15 cellular contexts compared by ENCODE assay signal in the genomic region with DNA sequence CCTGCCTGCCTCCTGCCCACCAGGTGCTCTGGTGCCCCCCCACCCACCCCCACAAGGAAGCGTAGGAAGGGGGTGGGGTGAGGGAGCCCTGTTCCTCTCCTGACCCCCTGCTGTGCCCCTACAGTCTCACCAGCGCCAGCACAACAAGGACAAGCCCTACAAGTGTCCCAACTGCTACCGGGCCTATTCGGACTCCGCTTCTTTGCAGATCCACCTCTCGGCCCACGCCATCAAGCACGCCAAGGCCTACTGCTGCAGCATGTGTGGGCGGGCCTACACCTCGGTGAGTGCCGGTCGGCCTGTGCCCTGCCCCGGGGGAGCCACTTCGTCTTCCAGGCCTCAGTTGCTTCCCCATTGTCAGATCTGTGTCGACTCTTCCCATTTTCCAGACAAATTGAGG. TPM values are rescaled to one million over a fixed set of nuclear protein-coding genes. Genes with fewer than 3 reads are reported as not detected.
DNase-seq lines count a peak whose midpoint lies in the region; ATAC-seq, FAIRE-seq and TF ChIP-seq lines count a peak whose summit lies in the region.
"Had no signal": no experiment of that assay in that cellular context is flagged by ENCODE, and none has a peak within 500 bp of the region (broad histone marks: within the 10 kb centered on the region; RNA-seq: fewer than 3 reads in every experiment).

No MANE protein-coding gene starts in this region.

- H3K27me3 ChIP-seq in right lobe of liver = no peaks in the 10 kb centered on the region
- H3K27me3 ChIP-seq in HepG2 (ENCODE audit: control insufficient read depth in 1 of 2, insufficient read depth in 2 of 2, low read length in 2 of 2) = no peaks in the 10 kb centered on the region
- H3K27me3 ChIP-seq in H1 (replicated peaks in 1 of 4; ENCODE audit: control insufficient read depth in 3 of 4, extremely low read depth in 1 of 4, insufficient read depth in 3 of 4, low read length in 3 of 4) = no peaks in the 10 kb centered on the region
- no peaks in the 10 kb centered on the region for H3K27me3 ChIP-seq in aorta (ENCODE audit: control insufficient read depth in 1 of 2, insufficient read depth in 2 of 2, low read length in 1 of 2)
- no peaks in the 10 kb centered on the region for H3K27me3 ChIP-seq in osteoblast (ENCODE audit: insufficient read depth, low read length)
- H3K27me3 ChIP-seq: heart right ventricle had no signal

- no peak overlapping the region for H2BK20ac ChIP-seq in H1 (ENCODE audit: low read length)

- peaks cover 0 to 34% (median 8%) of the 10 kb centered on the region in 4 donors for H3K4me1 ChIP-seq in right lobe of liver
- H3K4me1 ChIP-seq in HepG2 (ENCODE audit: insufficient read depth, low read length) = no peaks in the 10 kb centered on the region
- peaks cover 0 to 3% (median 0%) of the 10 kb centered on the region in 4 experiments; a peak in 2 of 7 replicates for H3K4me1 ChIP-seq in H1 (replicated peaks in 1 of 4; ENCODE audit: control insufficient read depth in 3 of 4, insufficient read depth in 4 of 4, low read length in 3 of 4)
- H3K4me1 ChIP-seq in aorta (ENCODE audit: control insufficient read depth in 1 of 2, insufficient read depth in 2 of 2, low read length in 2 of 2) = no peaks in the 10 kb centered on the region
- H3K4me1 ChIP-seq in osteoblast (ENCODE audit: insufficient read depth, low read length) = no peaks in the 10 kb centered on the region

- TF ChIP-seq POLR2A in right lobe of liver (IDR thresholded peaks at IDR 0.05) (no peak), HepG2 (IDR thresholded peaks at IDR 0.05; ENCODE audit: insufficient read depth in 1 of 2, low read depth in 2 of 2, low read length in 2 of 2) (no peak), H1 (IDR thresholded peaks at IDR 0.05; ENCODE audit: control extremely low read depth in 1 of 2, low read depth in 2 of 2, low read length in 2 of 2) (no peak)

- WGBS in right lobe of liver (ENCODE audit: insufficient coverage, low coverage, low lambda C conversion rate, missing lambda C conversion rate) = 69% methylated on average over 12 of the region's 15 CpGs
- WGBS in HepG2 (ENCODE audit: low lambda C conversion rate) = 90% methylated on average over 14 of the region's 15 CpGs
- 93% methylated on average over 13 of the region's 15 CpGs; no CpG with 5 or more reads in 1 of the 2 experiments for WGBS in H1 (ENCODE audit: extremely low coverage in 1 of 2, insufficient coverage in 1 of 2, insufficient read length in 1 of 2, insufficient replicate concordance in 2 of 2, low coverage in 1 of 2, low lambda C conversion rate in 2 of 2, missing lambda C conversion rate in 1 of 2), 2 experiments
- 63 to 64% methylated on average over 14 to 15 of the region's 15 CpGs for WGBS in aorta, 2 donors

- no peak overlapping the region for H3K4ac ChIP-seq in H1 (replicated peaks; ENCODE audit: insufficient read length, low read depth, low read length)

- TF ChIP-seq CTCF in right lobe of liver (IDR thresholded peaks at IDR 0.05) (no peak), HepG2 (CRISPR knock-in tag; IDR thresholded peaks at IDR 0.05) (no peak), H1 (IDR thresholded peaks at IDR 0.05; ENCODE audit: control extremely low read depth in 1 of 3, insufficient read depth in 1 of 3, low read depth in 1 of 3, low read length in 3 of 3) (no peak), omental fat pad (IDR thresholded peaks at IDR 0.05) (no peak), osteoblast (IDR thresholded peaks at IDR 0.05; ENCODE audit: extremely low read depth, low read depth, low read length) (no peak)

- H4K5ac ChIP-seq in H1 (ENCODE audit: insufficient read length, low read depth, low read length) = no peak overlapping the region

- TF ChIP-seq EP300 in HepG2 (IDR thresholded peaks at IDR 0.05; ENCODE audit: low read depth in 2 of 2, low read length in 2 of 2) (no peak), HepG2 (CRISPR knock-in tag; IDR thresholded peaks at IDR 0.05; ENCODE audit: borderline replicate concordance) (no peak), H1 (IDR thresholded peaks at IDR 0.05; ENCODE audit: borderline replicate concordance in 1 of 2, low read depth in 2 of 2, low read length in 2 of 2) (no peak)

- H3K14ac ChIP-seq in H1 (ENCODE audit: insufficient read length) = no peak overlapping the region

- H3K56ac ChIP-seq in H1 (replicated peaks; ENCODE audit: insufficient read length, low read depth, low read length) = no peak overlapping the region

- CTCF ChIA-PET in HepG2 (lab: Yijun Ruan, JAX; ENCODE audit: low intra/inter-chr PET ratio, low total read pairs) = interaction anchor here (1.7 to 2.1 kb wide), 2 partner anchors 72 to 175 kb away, joined by 8 to 34 read pairs; no protein-coding TSS in a partner anchor
- CTCF ChIA-PET in H1 (lab: Charles Lee; ENCODE audit: partially characterized antibody) = interaction anchor here (0.6 to 7.8 kb wide), 52 partner anchors 8 to 400 kb away, joined by 3 to 180 read pairs (median 6); a partner anchor contains a TSS

- intact Hi-C loops in right lobe of liver (cut with DNase I) = loop anchor here (5.0 to 10.0 kb wide), 3 partner anchors 72 to 170 kb away; no protein-coding TSS in a partner anchor
- intact Hi-C loops in HepG2 (cut with micrococcal nuclease; ENCODE audit: unreplicated experiment) = loop anchor here (1.0 to 5.0 kb wide), 3 partner anchors 72 to 176 kb away; no protein-coding TSS in a partner anchor
- intact Hi-C loops in aorta (cut with DNase I) = loop anchor here (2.0 to 10.0 kb wide), 6 partner anchors 42 to 320 kb away; no protein-coding TSS in a partner anchor

- 0 out of 2 replicates have a peak, but pooled peaks cover 3% of the 10 kb centered on the region for H3K79me1 ChIP-seq in H1 (ENCODE audit: low read depth, low read length)

- H2BK120ac ChIP-seq in H1 (replicated peaks; ENCODE audit: low read depth, low read length) = no peak overlapping the region

- no peak overlapping the region for H3K4me2 ChIP-seq in HepG2 (ENCODE audit: low read depth, low read length)
- H3K4me2 ChIP-seq in H1 (ENCODE audit: insufficient read depth in 1 of 2, low read depth in 2 of 2, low read length in 2 of 2) = no peak overlapping the region
- H3K4me2 ChIP-seq in osteoblast (ENCODE audit: insufficient read depth, low read length) = no peak overlapping the region

- in situ Hi-C loops in HepG2 (cut with HindIII; ENCODE audit: extremely low pct_ligation_motif_present, low pct_unique_long_range_greater_than_20kb) = loop anchor here (5.0 kb wide), 2 partner anchors 72 to 78 kb away; no protein-coding TSS in a partner anchor

- no peak overlapping the region for H2AK5ac ChIP-seq in H1 (ENCODE audit: low read depth, low read length)

- no peak overlapping the region for H2BK15ac ChIP-seq in H1 (ENCODE audit: low read length)

- no peak for TF ChIP-seq RAD21 in HepG2 (CRISPR knock-in tag; IDR thresholded peaks at IDR 0.05)
- TF ChIP-seq RAD21 in H1 (IDR thresholded peaks at IDR 0.05 in 1 of 2, conservative IDR thresholded peaks at IDR 0.05 in 1 of 2; ENCODE audit: low read depth in 2 of 2, low read length in 2 of 2) = no peak

- H3K9ac ChIP-seq in HepG2 (ENCODE audit: insufficient read depth, low read depth, low read length) (no peak overlapping the region), H1 (replicated peaks in 1 of 4; ENCODE audit: extremely low read depth in 1 of 4, low read depth in 3 of 4, low read length in 3 of 4) (no peak overlapping the region)

- H4K8ac ChIP-seq in H1 (ENCODE audit: extremely low read depth, insufficient read depth, low read length) = no peak overlapping the region

- H2BK12ac ChIP-seq in H1 (ENCODE audit: low read depth, low read length) = no peak overlapping the region

- H4K91ac ChIP-seq in H1 (replicated peaks; ENCODE audit: insufficient read length, low read length) = no peak overlapping the region

- no peak overlapping the region for H2BK5ac ChIP-seq in H1 (ENCODE audit: low read depth, low read length)

- H2AFZ ChIP-seq in HepG2 (ENCODE audit: low read length) = no peak overlapping the region
- H2AFZ ChIP-seq in H1 (ENCODE audit: low read length) = no peak overlapping the region
- no peak overlapping the region for H2AFZ ChIP-seq in osteoblast (ENCODE audit: low read length)

- no peaks in the 10 kb centered on the region for H4K20me1 ChIP-seq in HepG2 (ENCODE audit: insufficient read depth, low read length)
- peaks cover 2 to 8% of the 10 kb centered on the region in 2 experiments for H4K20me1 ChIP-seq in H1 (replicated peaks in 1 of 2; ENCODE audit: control insufficient read depth in 1 of 2, insufficient read depth in 2 of 2, low read length in 2 of 2)
- H4K20me1 ChIP-seq in osteoblast (ENCODE audit: insufficient read depth, low read length) = peaks cover 15% of the 10 kb centered on the region

- FAIRE-seq in HepG2 (lab: Jason Lieb, UNC) = no peak
- no peak for FAIRE-seq in H1 (lab: Jason Lieb, UNC)

- H3K9me3 ChIP-seq in right lobe of liver (no peaks in the 10 kb centered on the region), HepG2 (ENCODE audit: low read length) (no peaks in the 10 kb centered on the region), H1 (ENCODE audit: insufficient read depth in 2 of 2, low read depth in 1 of 2, low read length in 1 of 2) (no peaks in the 10 kb centered on the region), aorta (ENCODE audit: control insufficient read depth, low read length) (no peaks in the 10 kb centered on the region), osteoblast (ENCODE audit: low read depth, low read length) (no peaks in the 10 kb centered on the region)
- H3K9me3 ChIP-seq: heart right ventricle, thoracic aorta had no signal

- no peak for ATAC-seq in right lobe of liver
- no peak for ATAC-seq in HepG2
- peak; percentile 21 for ATAC-seq in omental fat pad (ENCODE audit: low FRiP score)
- ATAC-seq in aorta (ENCODE audit: low FRiP score) = no peak

- H3K18ac ChIP-seq in H1 (ENCODE audit: extremely low read depth, low read length) = peak overlapping the region; percentile 62; the same call in 1 of the 2 replicates

- DNase-seq in right lobe of liver (peak in 2 of 3 donors; percentile 47 to 55), HepG2 (ENCODE audit: low spot score) (no peak), H1 (ENCODE audit: low read depth in 1 of 2, low spot score in 2 of 2) (no peak), omental fat pad (ENCODE audit: low spot score) (no peak), aorta (peak; percentile 42 to 74), osteoblast (ENCODE audit: insufficient read length, low spot score, missing footprints) (no peak), NCI-H2107 (lab: John Stamatoyannopoulos, UW) (no peak), germinal center (ENCODE audit: low spot score) (no peak)
- DNase-seq: NCI-H2081 treated with DMSO at 0.1 percent for 48 hours had no signal

- H3K27ac ChIP-seq in right lobe of liver (peak overlapping the region in 1 of 3 donors; percentile 69), HepG2 (ENCODE audit: extremely low read length, insufficient read depth, low read length) (no peak overlapping the region), H1 (ENCODE audit: low read depth, low read length) (no peak overlapping the region), aorta (ENCODE audit: low read depth in 1 of 2, low read length in 2 of 2) (no peak overlapping the region), osteoblast (ENCODE audit: low read depth, low read length) (no peak overlapping the region)

- H3K79me2 ChIP-seq in HepG2 (ENCODE audit: insufficient read depth, low read length) (no peaks in the 10 kb centered on the region), H1 (ENCODE audit: control insufficient read depth in 1 of 2, insufficient read depth in 2 of 2, low read length in 2 of 2) (no peaks in the 10 kb centered on the region), osteoblast (ENCODE audit: insufficient read depth, low read length) (peaks cover 2% of the 10 kb centered on the region)

- H3K23ac ChIP-seq in H1 (ENCODE audit: insufficient read length) = no peak overlapping the region

- no peaks in the 10 kb centered on the region for H3K23me2 ChIP-seq in H1 (ENCODE audit: low read depth, low read length)

- H3K4me3 ChIP-seq in right lobe of liver (no peak overlapping the region), HepG2 (replicated peaks in 1 of 3; ENCODE audit: insufficient read depth in 1 of 3, low read depth in 2 of 3, low read length in 3 of 3) (no peak overlapping the region), H1 (ENCODE audit: extremely low read depth in 1 of 4, insufficient read depth in 2 of 4, low read depth in 3 of 4, low read length in 4 of 4) (no peak overlapping the region), aorta (ENCODE audit: low read length in 2 of 2) (no peak overlapping the region), osteoblast (ENCODE audit: insufficient read depth, low read length) (no peak overlapping the region)
- H3K4me3 ChIP-seq: GM12878, heart right ventricle, thoracic aorta had no signal

- POLR2A ChIA-PET in HepG2 (lab: Yijun Ruan, JAX) = interaction anchor here (0.9 to 1.7 kb wide), 8 partner anchors 16 to 70 kb away, joined by 3 to 10 read pairs (median 5); no protein-coding TSS in a partner anchor
- POLR2A ChIA-PET in H1 (lab: Charles Lee; ENCODE audit: partially characterized antibody) = interaction anchor here (0.6 to 0.8 kb wide), 2 partner anchors 75 to 164 kb away, joined by 3 read pairs; no protein-coding TSS in a partner anchor

- BruUV-seq in HepG2 (replicated peaks; lab: Mats Ljungman, UMichigan) = no TSS peak

- peaks cover 0 to 7% (median 0%) of the 10 kb centered on the region in 4 donors for H3K36me3 ChIP-seq in right lobe of liver
- peaks cover 13 to 52% of the 10 kb centered on the region in 2 experiments; a peak in 4 of 5 replicates for H3K36me3 ChIP-seq in HepG2 (replicated peaks in 1 of 2; ENCODE audit: control insufficient read depth in 1 of 2, insufficient read depth in 2 of 2, low read length in 2 of 2)
- peaks cover 0 to 12% (median 6%) of the 10 kb centered on the region in 4 experiments; a peak in 6 of 8 replicates for H3K36me3 ChIP-seq in H1 (ENCODE audit: control insufficient read depth in 2 of 4, insufficient read depth in 4 of 4, low read length in 3 of 4)
- peaks cover 0 to 2% of the 10 kb centered on the region in 2 donors for H3K36me3 ChIP-seq in aorta (ENCODE audit: control insufficient read depth in 1 of 2, insufficient read depth in 2 of 2, low read length in 1 of 2)
- H3K36me3 ChIP-seq in osteoblast (ENCODE audit: insufficient read depth, low read length) = peaks cover 33% of the 10 kb centered on the region

RNA-seq across cellular contexts. Expression of a gene that starts 25.9 kb away (rescaled TPM):
- total RNA-seq in right lobe of liver (not detected), HepG2 (2016; rRNA removed; fragmentation: Illumina TruSeq; extraction: Trizol) (not detected in 2 replicates), omental fat pad (not detected), aorta (under 1 TPM; 0.36 to 0.81 TPM), osteoblast (under 0.01 TPM in 1 of 2 replicates, not detected in the other)
- not detected in 2 replicates for total RNA-seq in HepG2 (2016; cell fraction: cytosol; rRNA removed; fragmentation: Illumina TruSeq; extraction: Trizol; ENCODE audit: low read depth)
- not detected in 2 replicates for total RNA-seq in HepG2 (2016; cell fraction: insoluble cytoplasmic fraction; rRNA removed; fragmentation: Illumina TruSeq; extraction: Trizol)
- total RNA-seq in HepG2 (2016; cell fraction: membrane; rRNA removed; fragmentation: Illumina TruSeq; extraction: Trizol) = not detected in 2 replicates
- not detected in 2 replicates for total RNA-seq in HepG2 (2016; cell fraction: nucleus; rRNA removed; fragmentation: Illumina TruSeq; extraction: Trizol)
- polyA plus RNA-seq in HepG2 (2011; rRNA removed) (not detected in 2 replicates), H1 (2011; rRNA removed) (not detected in 2 replicates), aorta (not detected)
- polyA plus RNA-seq in HepG2 (2011; cell fraction: cytosol; rRNA removed) = not detected in 2 replicates
- not detected in 2 replicates for polyA plus RNA-seq in HepG2 (2011; cell fraction: nucleus; rRNA removed)
- not detected in 2 replicates for polyA plus RNA-seq in HepG2 (2012)
- polyA plus RNA-seq in HepG2 (2016; cell fraction: cytosol; fragmentation: Illumina TruSeq; extraction: Trizol; ENCODE audit: low read depth) = not detected in 2 replicates
- polyA plus RNA-seq in HepG2 (2016; cell fraction: insoluble cytoplasmic fraction; fragmentation: Illumina TruSeq; extraction: Trizol; ENCODE audit: low read depth) = not detected in 2 replicates
- polyA plus RNA-seq in HepG2 (2016; cell fraction: membrane; fragmentation: Illumina TruSeq; extraction: Trizol; ENCODE audit: low read depth) = not detected in 2 replicates
- polyA plus RNA-seq in HepG2 (2016; cell fraction: nucleus; fragmentation: Illumina TruSeq; extraction: Trizol; ENCODE audit: insufficient read depth, low read depth) = not detected in 2 replicates
- not detected in 2 replicates for polyA minus RNA-seq in HepG2 (2011; rRNA and poly(A)+ RNA removed; ENCODE audit: low replicate concordance)
- not detected in 2 replicates for polyA minus RNA-seq in HepG2 (2011; cell fraction: cytosol; rRNA and poly(A)+ RNA removed)
- polyA minus RNA-seq in HepG2 (2011; cell fraction: nucleus; rRNA and poly(A)+ RNA removed) = not detected in 2 replicates
- total RNA-seq in H1 (2021; fragmentation: NEBNext Ultra II Directional; extraction: Animal tissue kit (Norgen Biotek cat#: 25700)) = not detected in 2 replicates
- not detected for polyA plus RNA-seq in H1 (2011; cell fraction: cytosol; rRNA removed)
- polyA plus RNA-seq in H1 (2011; cell fraction: nucleus; rRNA removed) = not detected
- not detected in 4 replicates for polyA plus RNA-seq in H1 (2012, experiment 1 of 2)
- polyA plus RNA-seq in H1 (2012, experiment 2 of 2) = not detected
- not detected for polyA plus RNA-seq in H1 (2013, experiment 1 of 2)
- polyA plus RNA-seq in H1 (2013, experiment 2 of 2) = not detected
- polyA minus RNA-seq in H1 (2011; rRNA and poly(A)+ RNA removed) = not detected in 2 replicates
- polyA minus RNA-seq in H1 (2011; cell fraction: cytosol; rRNA and poly(A)+ RNA removed) = not detected
- polyA minus RNA-seq in H1 (2011; cell fraction: nucleus; rRNA and poly(A)+ RNA removed) = not detected
- total RNA-seq: CD4-positive, CD25-positive, alpha-beta regulatory T cell; GM12878; pulmonary artery endothelial cell had no signal
- polyA plus RNA-seq: AG04450; CD4-positive, CD25-positive, alpha-beta regulatory T cell; GM12878; heart right ventricle had no signal

RNA-seq across cellular contexts. Expression of a gene that starts 38.7 kb away (rescaled TPM):
- 1 to 10 TPM; 3.4 to 8.4 (median 7.0) TPM for total RNA-seq in right lobe of liver
- total RNA-seq in HepG2 (2016; rRNA removed; fragmentation: Illumina TruSeq; extraction: Trizol) = 8.3 TPM in 2 replicates
- 6.7 and 7.0 TPM in 2 replicates for total RNA-seq in HepG2 (2016; cell fraction: cytosol; rRNA removed; fragmentation: Illumina TruSeq; extraction: Trizol; ENCODE audit: low read depth)
- total RNA-seq in HepG2 (2016; cell fraction: insoluble cytoplasmic fraction; rRNA removed; fragmentation: Illumina TruSeq; extraction: Trizol) = 7.8 and 9.0 TPM in 2 replicates
- total RNA-seq in HepG2 (2016; cell fraction: membrane; rRNA removed; fragmentation: Illumina TruSeq; extraction: Trizol) = 16.5 and 17.3 TPM in 2 replicates
- 6.2 and 7.0 TPM in 2 replicates for total RNA-seq in HepG2 (2016; cell fraction: nucleus; rRNA removed; fragmentation: Illumina TruSeq; extraction: Trizol)
- polyA plus RNA-seq in HepG2 (2011; rRNA removed) = 14.2 and 16.6 TPM in 2 replicates
- polyA plus RNA-seq in HepG2 (2011; cell fraction: cytosol; rRNA removed) = 5.7 and 9.0 TPM in 2 replicates
- 18.1 and 28.2 TPM in 2 replicates for polyA plus RNA-seq in HepG2 (2011; cell fraction: nucleus; rRNA removed)
- polyA plus RNA-seq in HepG2 (2012) = 14.1 and 14.8 TPM in 2 replicates
- polyA plus RNA-seq in HepG2 (2016; cell fraction: cytosol; fragmentation: Illumina TruSeq; extraction: Trizol; ENCODE audit: low read depth) = 9.7 and 10.9 TPM in 2 replicates
- 16.7 and 21.5 TPM in 2 replicates for polyA plus RNA-seq in HepG2 (2016; cell fraction: insoluble cytoplasmic fraction; fragmentation: Illumina TruSeq; extraction: Trizol; ENCODE audit: low read depth)
- 25.7 and 28.3 TPM in 2 replicates for polyA plus RNA-seq in HepG2 (2016; cell fraction: membrane; fragmentation: Illumina TruSeq; extraction: Trizol; ENCODE audit: low read depth)
- 26.0 and 26.9 TPM in 2 replicates for polyA plus RNA-seq in HepG2 (2016; cell fraction: nucleus; fragmentation: Illumina TruSeq; extraction: Trizol; ENCODE audit: insufficient read depth, low read depth)
- 11.9 and 29.1 TPM in 2 replicates for polyA minus RNA-seq in HepG2 (2011; rRNA and poly(A)+ RNA removed; ENCODE audit: low replicate concordance)
- polyA minus RNA-seq in HepG2 (2011; cell fraction: cytosol; rRNA and poly(A)+ RNA removed) = 9.2 and 12.5 TPM in 2 replicates
- 6.3 and 7.6 TPM in 2 replicates for polyA minus RNA-seq in HepG2 (2011; cell fraction: nucleus; rRNA and poly(A)+ RNA removed)
- total RNA-seq in H1 (2021; fragmentation: NEBNext Ultra II Directional; extraction: Animal tissue kit (Norgen Biotek cat#: 25700)) = 27.8 and 30.0 TPM in 2 replicates
- polyA plus RNA-seq in H1 (2011; rRNA removed) = 24.2 and 40.4 TPM in 2 replicates
- polyA plus RNA-seq in H1 (2011; cell fraction: cytosol; rRNA removed) = 16.1 TPM
- 24.6 TPM for polyA plus RNA-seq in H1 (2011; cell fraction: nucleus; rRNA removed)
- polyA plus RNA-seq in H1 (2012, experiment 1 of 2) = 15.4 to 21.7 TPM (median 18.6 TPM) in 4 replicates
- 16.3 TPM for polyA plus RNA-seq in H1 (2012, experiment 2 of 2)
- 20.9 TPM for polyA plus RNA-seq in H1 (2013, experiment 1 of 2)
- polyA plus RNA-seq in H1 (2013, experiment 2 of 2) = 20.1 TPM
- 14.9 and 19.7 TPM in 2 replicates for polyA minus RNA-seq in H1 (2011; rRNA and poly(A)+ RNA removed)
- 17.6 TPM for polyA minus RNA-seq in H1 (2011; cell fraction: cytosol; rRNA and poly(A)+ RNA removed)
- 17.4 TPM for polyA minus RNA-seq in H1 (2011; cell fraction: nucleus; rRNA and poly(A)+ RNA removed)
- 10 to 100 TPM; 10.4 to 13.9 (median 11.2) TPM for total RNA-seq in omental fat pad
- total RNA-seq in aorta = 10 to 100 TPM; 36.2 to 44.0 TPM
- polyA plus RNA-seq in aorta = 10 to 100 TPM; 12.4 to 26.1 TPM
- total RNA-seq in osteoblast = 13.4 and 18.9 TPM in 2 replicates

Comparison
In these comparisons a context has a peak if more than half of its experiments do, and no peak if none do; other contexts are left out.
1. DNase-seq: peak in right lobe of liver (2 of 3) and aorta (2 of 2); none in HepG2 (single experiment), H1 (0 of 2), omental fat pad (single experiment), osteoblast (single experiment), NCI-H2107 (single experiment) and germinal center (single experiment).